Comparison of ENCODE assay signal across 9 cellular contexts in genomic region chr2:173149491-173149890, GRCh38.
DNase-seq lines count a peak whose midpoint lies in the region; ATAC-seq and TF ChIP-seq lines count a peak whose summit lies in the region.
"Had no signal": no experiment of that assay in that cellular context is flagged by ENCODE, and none has a peak within 500 bp of the region (broad histone marks: within the 10 kb centered on the region; RNA-seq: fewer than 3 reads in every experiment).

No MANE protein-coding gene starts in this region.

- peaks cover 61% of the 10 kb centered on the region for H3K4me1 Mint-ChIP-seq in activated naive CD8-positive, alpha-beta T cell treated with anti-CD3 and anti-CD28 coated beads, Interleukin-2, amount 50 U/mL, for 24 hours
- H3K4me1 Mint-ChIP-seq in stimulated activated memory B cell treated with anti-CD40 and anti-IgM and Interleukin-4, amounts not matched to agents 10 μg/mL and 1 μg/mL and 100 μg/mL, for 72 hours: peaks cover 11% of the 10 kb centered on the region

- H3K27ac Mint-ChIP-seq in activated naive CD8-positive, alpha-beta T cell treated with anti-CD3 and anti-CD28 coated beads, Interleukin-2, amount 50 U/mL, for 24 hours: peak overlapping the region; percentile 64
- H3K27ac Mint-ChIP-seq in stimulated activated memory B cell treated with anti-CD40 and anti-IgM and Interleukin-4, amounts not matched to agents 10 μg/mL and 1 μg/mL and 100 μg/mL, for 72 hours: no peak overlapping the region

- TF ChIP-seq CTCF in GM20000 (IDR thresholded peaks at IDR 0.05; ENCODE audit: extremely low read depth, missing control alignments): no peak

- H3K4me3 Mint-ChIP-seq in activated naive CD8-positive, alpha-beta T cell treated with anti-CD3 and anti-CD28 coated beads, Interleukin-2, amount 50 U/mL, for 24 hours: peak overlapping the region; percentile 8
- H3K4me3 Mint-ChIP-seq in stimulated activated memory B cell treated with anti-CD40 and anti-IgM and Interleukin-4, amounts not matched to agents 10 μg/mL and 1 μg/mL and 100 μg/mL, for 72 hours: no peak overlapping the region
- H3K4me3 Mint-ChIP-seq: naive B cell had no signal

- peaks cover 6% of the 10 kb centered on the region for H3K9me3 Mint-ChIP-seq in activated naive CD8-positive, alpha-beta T cell treated with anti-CD3 and anti-CD28 coated beads, Interleukin-2, amount 50 U/mL, for 24 hours
- H3K9me3 Mint-ChIP-seq in stimulated activated memory B cell treated with anti-CD40 and anti-IgM and Interleukin-4, amounts not matched to agents 10 μg/mL and 1 μg/mL and 100 μg/mL, for 72 hours: no peaks in the 10 kb centered on the region
- H3K9me3 Mint-ChIP-seq: naive B cell had no signal

- peak; percentile 50 for ATAC-seq in HG03457 (IDR thresholded peaks at IDR 0.05; ENCODE audit: unreplicated experiment)
- ATAC-seq in activated naive CD8-positive, alpha-beta T cell treated with anti-CD3 and anti-CD28 coated beads, Interleukin-2, amount 50 U/mL, for 24 hours: peak; percentile 63
- ATAC-seq in stimulated activated memory B cell treated with anti-CD40 and anti-IgM and Interleukin-4, amounts not matched to agents 10 μg/mL and 1 μg/mL and 100 μg/mL, for 72 hours: no peak

- DNase-seq in GM20000 (ENCODE audit: low spot score) (peak; percentile 63), NCI-H526 treated with DMSO at 0.1 percent for 48 hours (lab: John Stamatoyannopoulos, UW) (no peak), middle frontal gyrus (ENCODE audit: extremely low spot score, low spot score) (no peak), mucosa of gallbladder (ENCODE audit: low spot score) (no peak)
- peak; percentile 47 for DNase-seq in activated naive CD8-positive, alpha-beta T cell treated with anti-CD3 and anti-CD28 coated beads, Interleukin-2, amount 50 U/mL, for 24 hours
- DNase-seq in stimulated activated CD8-positive, alpha-beta memory T cell treated with anti-CD3 and anti-CD28 coated beads, Interleukin-15, amount 100 ng/mL, for 48 hours (ENCODE audit: low read depth in 2 of 2): peak; percentile 44 to 45
- DNase-seq: naive B cell had no signal

- H3K27me3 Mint-ChIP-seq in activated naive CD8-positive, alpha-beta T cell treated with anti-CD3 and anti-CD28 coated beads, Interleukin-2, amount 50 U/mL, for 24 hours: peaks cover 6% of the 10 kb centered on the region
- H3K27me3 Mint-ChIP-seq in stimulated activated memory B cell treated with anti-CD40 and anti-IgM and Interleukin-4, amounts not matched to agents 10 μg/mL and 1 μg/mL and 100 μg/mL, for 72 hours: no peaks in the 10 kb centered on the region
- H3K27me3 Mint-ChIP-seq: naive B cell had no signal

- no peaks in the 10 kb centered on the region for H3K36me3 Mint-ChIP-seq in activated naive CD8-positive, alpha-beta T cell treated with anti-CD3 and anti-CD28 coated beads, Interleukin-2, amount 50 U/mL, for 24 hours (ENCODE audit: low read depth)
- H3K36me3 Mint-ChIP-seq in stimulated activated memory B cell treated with anti-CD40 and anti-IgM and Interleukin-4, amounts not matched to agents 10 μg/mL and 1 μg/mL and 100 μg/mL, for 72 hours: peaks cover 4% of the 10 kb centered on the region
- H3K36me3 Mint-ChIP-seq: naive B cell had no signal

Comparison
In these comparisons a context has a peak if more than half of its experiments do, and no peak if none do; other contexts are left out.
1. DNase-seq: peak in GM20000 (single experiment), activated naive CD8-positive, alpha-beta T cell treated with anti-CD3 and anti-CD28 coated beads, Interleukin-2, amount 50 U/mL, for 24 hours (single experiment) and stimulated activated CD8-positive, alpha-beta memory T cell treated with anti-CD3 and anti-CD28 coated beads, Interleukin-15, amount 100 ng/mL, for 48 hours (2 of 2); none in NCI-H526 treated with DMSO at 0.1 percent for 48 hours (single experiment), middle frontal gyrus (single experiment) and mucosa of gallbladder (single experiment).